Comparison of ENCODE assay signal across 8 cellular contexts in genomic region chr19:40576181-40576584, GRCh38. TPM values are rescaled to one million over a fixed set of nuclear protein-coding genes. Genes with fewer than 3 reads are reported as not detected.
A peak's percentile ranks its signal among the peaks of the same experiment; 100 is the strongest.
DNase-seq lines count a peak whose midpoint lies in the region; ATAC-seq, FAIRE-seq and TF ChIP-seq lines count a peak whose summit lies in the region.

No MANE protein-coding gene starts in this region.

- H3K4me1 ChIP-seq in esophagus muscularis mucosa (peaks cover 13 to 25% (median 24%) of the 10 kb centered on the region in 4 donors), pancreas (peaks cover 0 to 3% (median 0%) of the 10 kb centered on the region in 3 donors)

- TF ChIP-seq CTCF in GM12875 (IDR thresholded peaks at IDR 0.05; ENCODE audit: borderline replicate concordance, insufficient read depth, low read depth, low read length) = no peak
- TF ChIP-seq CTCF in HFFc6 (IDR thresholded peaks at IDR 0.05) = no peak
- TF ChIP-seq CTCF in esophagus muscularis mucosa (IDR thresholded peaks at IDR 0.05) = no peak
- no peak for TF ChIP-seq CTCF in pancreas (IDR thresholded peaks at IDR 0.05)

- H3K36me3 Mint-ChIP-seq in HFFc6 (ENCODE audit: low read depth) = peaks cover 8% of the 10 kb centered on the region; the same call in 1 of the 2 replicates

- DNase-seq in HFFc6 (no peak), esophagus muscularis mucosa (ENCODE audit: extremely low spot score) (no peak), pancreas (peak in 1 of 6 donors; percentile 58), EL (no peak), AG08396 (ENCODE audit: low spot score) (no peak), NCI-H526 treated with DMSO at 0.1 percent for 48 hours (lab: John Stamatoyannopoulos, UW) (no peak)

- H3K4me3 ChIP-seq in GM12875 (ENCODE audit: low read depth, low read length) (peak overlapping the region; percentile 85), esophagus muscularis mucosa (peak overlapping the region; percentile 71 to 94 (median 86)), pancreas (peak overlapping the region; percentile 43 to 83 (median 76))

- H3K27me3 Mint-ChIP-seq in HFFc6 (ENCODE audit: insufficient read depth) = peaks cover 2% of the 10 kb centered on the region

- H3K36me3 ChIP-seq in esophagus muscularis mucosa (peaks cover 12 to 18% (median 13%) of the 10 kb centered on the region in 4 donors), pancreas (peaks cover 0 to 10% (median 3%) of the 10 kb centered on the region in 3 donors)

- TF ChIP-seq POLR2A in esophagus muscularis mucosa (IDR thresholded peaks at IDR 0.05; ENCODE audit: low read depth) = no peak

- peaks cover 7% of the 10 kb centered on the region for H3K4me1 Mint-ChIP-seq in HFFc6 (ENCODE audit: low read depth)

- H3K27me3 ChIP-seq in esophagus muscularis mucosa = no peaks in the 10 kb centered on the region
- no peaks in the 10 kb centered on the region for H3K27me3 ChIP-seq in pancreas

- H3K27ac Mint-ChIP-seq in HFFc6 = peak overlapping the region; percentile 70; the same call in 1 of the 2 replicates

- no peaks in the 10 kb centered on the region for H3K9me3 ChIP-seq in esophagus muscularis mucosa
- H3K9me3 ChIP-seq in pancreas = no peaks in the 10 kb centered on the region

- no peak for FAIRE-seq in pancreas (lab: Jason Lieb, UNC)

- H3K27ac ChIP-seq in esophagus muscularis mucosa (replicated peaks in 1 of 4) (peak overlapping the region in 2 of 4 donors; percentile 84 to 85), pancreas (peak overlapping the region in 1 of 4 donors; percentile 56)

- no peaks in the 10 kb centered on the region for H3K9me3 Mint-ChIP-seq in HFFc6

- no peak for TF ChIP-seq EP300 in esophagus muscularis mucosa (IDR thresholded peaks at IDR 0.05)

- intact Hi-C loops in esophagus muscularis mucosa (cut with DNase I) = no loop called here
- intact Hi-C loops in pancreas (cut with DNase I) = no loop called here

- peak; percentile 5; the same call in 2 of the 3 replicates for ATAC-seq in SK-N-SH treated with all-trans-retinoic acid at 6 μM for 48 hours
- peak; percentile 3 to 12 (median 6) for ATAC-seq in pancreas

- WGBS in esophagus muscularis mucosa = 1% methylated on average over 13 of the region's 19 CpGs
- 5 to 6% methylated on average over 19 of the region's 19 CpGs for WGBS in pancreas, 2 donors

- peak overlapping the region; percentile 91 for H3K4me3 Mint-ChIP-seq in HFFc6

TF ChIP-seq in SK-N-SH treated with all-trans-retinoic acid at 6 μM for 48 hours, 23 proteins besides CTCF, POLR2A, EP300 and RAD21:
- no peak for TF ChIP-seq ZC3H10 (CRISPR knock-in tag; IDR thresholded peaks at IDR 0.05)
- no peak for TF ChIP-seq ZNF565 (CRISPR knock-in tag; conservative IDR thresholded peaks at IDR 0.05; ENCODE audit: low read depth)
- TF ChIP-seq RARB (CRISPR knock-in tag; IDR thresholded peaks at IDR 0.05) = no peak
- TF ChIP-seq POU6F1 (CRISPR knock-in tag; IDR thresholded peaks at IDR 0.05; ENCODE audit: borderline replicate concordance, low read depth) = no peak
- no peak for TF ChIP-seq CSRNP3 (CRISPR knock-in tag; IDR thresholded peaks at IDR 0.05)
- no peak for TF ChIP-seq TSHZ2 (CRISPR knock-in tag; IDR thresholded peaks at IDR 0.05)
- TF ChIP-seq ZFP3 (CRISPR knock-in tag; IDR thresholded peaks at IDR 0.05) = no peak

RNA-seq across cellular contexts. Expression of gene SHKBP1, which starts 0.5 kb away (rescaled TPM):
- 10 to 100 TPM; 58.5 to 95.2 (median 83.0) TPM for total RNA-seq in HFFc6 (2021; fragmentation: NEBNext Ultra II Directional; extraction: Animal tissue kit (Norgen Biotek cat#: 25700))
- total RNA-seq in esophagus muscularis mucosa (10 to 100 TPM; 39.5 to 82.7 (median 52.7) TPM), pancreas (10 to 100 TPM; 18.2 to 40.3 (median 22.7) TPM)
- 10 to 100 TPM; 73.3 to 86.2 TPM for polyA plus RNA-seq in pancreas

RNA-seq across cellular contexts. Expression of gene LTBP4, which starts 25.0 kb away (rescaled TPM):
- total RNA-seq in HFFc6 (2021; fragmentation: NEBNext Ultra II Directional; extraction: Animal tissue kit (Norgen Biotek cat#: 25700)) = 10 to 100 TPM; 36.6 to 54.9 (median 51.4) TPM
- total RNA-seq in esophagus muscularis mucosa (100 to 1,000 TPM; 358 to 430 (median 397) TPM), pancreas (10 to 100 TPM; 18.7 to 48.9 (median 23.9) TPM)
- polyA plus RNA-seq in pancreas = 10 to 100 TPM; 32.4 to 44.9 TPM

Comparison
In these comparisons a context has a peak if more than half of its experiments do, and no peak if none do; other contexts are left out.
1. RNA of gene LTBP4, which starts 25.0 kb away (total RNA-seq): 358 to 430 TPM in esophagus muscularis mucosa; 36.6 to 54.9 TPM in HFFc6 and 18.7 to 48.9 TPM in pancreas; every median in the first group is over 4 times any median in the second.
2. Peak in every context shown above with its lines, with median percentiles within 50 percentile points of each other: H3K4me3 ChIP-seq.